Comparison of ENCODE assay signal across 1 cellular context in the genomic region with DNA sequence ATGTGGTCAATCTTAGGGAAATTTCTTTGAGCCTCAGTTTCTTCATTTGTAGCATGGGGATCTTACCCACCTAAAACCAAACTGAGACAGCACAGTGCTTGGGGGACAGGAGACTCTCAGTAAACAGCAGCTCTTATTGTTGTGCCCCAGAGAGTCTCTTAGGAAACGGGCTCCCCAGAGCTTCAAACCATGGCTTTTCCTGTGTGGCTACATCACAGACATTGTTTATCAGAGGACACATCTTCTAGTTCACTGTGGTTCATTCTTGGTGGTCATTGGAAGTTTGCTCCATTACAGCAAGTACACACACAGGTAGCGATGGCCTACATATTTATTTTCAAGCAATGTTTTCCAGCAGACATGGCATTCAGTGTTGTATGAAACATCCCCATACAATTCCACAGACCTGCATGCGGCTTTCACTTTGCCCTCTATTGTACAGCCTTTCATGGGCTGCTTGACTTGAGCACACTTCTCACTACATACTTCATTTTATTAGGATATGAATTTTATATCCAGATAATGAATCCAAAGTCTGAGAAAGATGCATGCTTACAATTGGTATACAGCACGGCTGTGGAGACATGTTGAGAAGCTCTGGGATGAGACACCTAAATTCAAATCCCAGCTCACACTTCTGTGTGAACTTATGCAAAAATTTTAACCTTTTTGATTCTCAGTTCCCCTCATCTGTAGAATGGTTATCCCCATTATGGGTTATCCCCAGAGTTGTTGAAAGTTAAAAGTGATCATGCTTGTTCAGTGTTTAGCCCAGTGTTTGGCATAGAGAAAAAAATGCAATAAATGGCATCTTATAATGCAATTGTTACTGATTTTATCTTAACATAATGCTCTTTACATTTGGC.
TF ChIP-seq lines count a peak whose summit lies in the region.

No MANE protein-coding gene starts in this region.

TF ChIP-seq in GM12878, 131 proteins besides CTCF, POLR2A, EP300 and RAD21 (continued from another document and continues in another):
- TF ChIP-seq, protein P1, sequence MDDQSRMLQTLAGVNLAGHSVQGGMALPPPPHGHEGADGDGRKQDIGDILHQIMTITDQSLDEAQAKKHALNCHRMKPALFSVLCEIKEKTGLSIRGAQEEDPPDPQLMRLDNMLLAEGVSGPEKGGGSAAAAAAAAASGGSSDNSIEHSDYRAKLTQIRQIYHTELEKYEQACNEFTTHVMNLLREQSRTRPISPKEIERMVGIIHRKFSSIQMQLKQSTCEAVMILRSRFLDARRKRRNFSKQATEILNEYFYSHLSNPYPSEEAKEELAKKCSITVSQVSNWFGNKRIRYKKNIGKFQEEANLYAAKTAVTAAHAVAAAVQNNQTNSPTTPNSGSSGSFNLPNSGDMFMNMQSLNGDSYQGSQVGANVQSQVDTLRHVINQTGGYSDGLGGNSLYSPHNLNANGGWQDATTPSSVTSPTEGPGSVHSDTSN (IDR thresholded peaks at IDR 0.05; ENCODE audit: insufficient replicate concordance, low read depth, low read length), result no peak
- TF ChIP-seq POLR2AphosphoS5 (IDR thresholded peaks at IDR 0.05; ENCODE audit: low read length) (peak; percentile 27; the same call in 1 of the 2 replicates), SUZ12 (IDR thresholded peaks at IDR 0.05; ENCODE audit: unreplicated experiment) (no peak), IRF4 (IDR thresholded peaks at IDR 0.05; ENCODE audit: low read depth, low read length) (peak; percentile 69; the same call in 1 of the 2 replicates), CHD2 (IDR thresholded peaks at IDR 0.05; ENCODE audit: borderline replicate concordance, low read depth, low read length) (peak; percentile 48; the same call in 1 of the 2 replicates), SMARCA5 (IDR thresholded peaks at IDR 0.05) (0 out of 2 replicates have a peak, but pooled peaks have one; percentile 18), CEBPB (IDR thresholded peaks at IDR 0.05; ENCODE audit: borderline replicate concordance in 1 of 2, low read depth in 2 of 2, low read length in 2 of 2) (no peak), NFYA (IDR thresholded peaks at IDR 0.05; ENCODE audit: borderline replicate concordance, low read depth, low read length) (no peak), NRF1 (conservative IDR thresholded peaks at IDR 0.05; ENCODE audit: low read depth, low read length) (no peak), PAX5 (IDR thresholded peaks at IDR 0.05; ENCODE audit: borderline replicate concordance, low read depth, low read length) (no peak), FOXM1 (IDR thresholded peaks at IDR 0.05; ENCODE audit: low read depth, low read length) (0 out of 2 replicates have a peak, but pooled peaks have one; percentile 19), ZNF384 (IDR thresholded peaks at IDR 0.05; ENCODE audit: borderline replicate concordance, low read depth, low read length) (0 out of 2 replicates have a peak, but pooled peaks have one; percentile 41), SMAD5 (IDR thresholded peaks at IDR 0.05; ENCODE audit: low read depth) (no peak), TCF7 (IDR thresholded peaks at IDR 0.05; ENCODE audit: borderline replicate concordance) (no peak), BHLHE40 (IDR thresholded peaks at IDR 0.05; ENCODE audit: borderline replicate concordance in 1 of 2, low read depth in 2 of 2, low read length in 1 of 2) (peak; percentile 73 to 90), WRNIP1 (IDR thresholded peaks at IDR 0.05; ENCODE audit: borderline replicate concordance, low read depth, low read length) (no peak), EZH2 (IDR thresholded peaks at IDR 0.05; ENCODE audit: borderline replicate concordance, control insufficient read depth, low read depth, low read length) (no peak), IKZF2 (IDR thresholded peaks at IDR 0.05) (peak; percentile 76 to 86), STAT1 (conservative IDR thresholded peaks at IDR 0.05) (no peak), ATF7 (IDR thresholded peaks at IDR 0.05; ENCODE audit: low read depth) (peak; percentile 40; the same call in 1 of the 2 replicates), SIN3A (IDR thresholded peaks at IDR 0.05; ENCODE audit: low read depth, low read length) (no peak), TARDBP (IDR thresholded peaks at IDR 0.05; ENCODE audit: borderline replicate concordance) (no peak), ZNF622 (IDR thresholded peaks at IDR 0.05) (no peak), CBX5 (IDR thresholded peaks at IDR 0.05; ENCODE audit: low read depth) (no peak), TCF12 (IDR thresholded peaks at IDR 0.05; ENCODE audit: low read depth, low read length) (peak; percentile 64; the same call in 1 of the 2 replicates), ESRRA (IDR thresholded peaks at IDR 0.05; ENCODE audit: low read length) (no peak), MYC (IDR thresholded peaks at IDR 0.05; ENCODE audit: insufficient read depth, insufficient read length, insufficient replicate concordance, low read length, severe bottlenecking) (no peak), SUPT20H (IDR thresholded peaks at IDR 0.05; ENCODE audit: borderline replicate concordance, control insufficient read depth, low read depth, low read length) (no peak), SREBF1 (IDR thresholded peaks at IDR 0.05; ENCODE audit: low read length) (no peak), POU2F2 (IDR thresholded peaks at IDR 0.05; ENCODE audit: borderline replicate concordance, low read depth, low read length) (peak; percentile 96; the same call in 2 of the 3 replicates), EED (IDR thresholded peaks at IDR 0.05; ENCODE audit: low read depth) (no peak)
- TF ChIP-seq, protein P2, sequence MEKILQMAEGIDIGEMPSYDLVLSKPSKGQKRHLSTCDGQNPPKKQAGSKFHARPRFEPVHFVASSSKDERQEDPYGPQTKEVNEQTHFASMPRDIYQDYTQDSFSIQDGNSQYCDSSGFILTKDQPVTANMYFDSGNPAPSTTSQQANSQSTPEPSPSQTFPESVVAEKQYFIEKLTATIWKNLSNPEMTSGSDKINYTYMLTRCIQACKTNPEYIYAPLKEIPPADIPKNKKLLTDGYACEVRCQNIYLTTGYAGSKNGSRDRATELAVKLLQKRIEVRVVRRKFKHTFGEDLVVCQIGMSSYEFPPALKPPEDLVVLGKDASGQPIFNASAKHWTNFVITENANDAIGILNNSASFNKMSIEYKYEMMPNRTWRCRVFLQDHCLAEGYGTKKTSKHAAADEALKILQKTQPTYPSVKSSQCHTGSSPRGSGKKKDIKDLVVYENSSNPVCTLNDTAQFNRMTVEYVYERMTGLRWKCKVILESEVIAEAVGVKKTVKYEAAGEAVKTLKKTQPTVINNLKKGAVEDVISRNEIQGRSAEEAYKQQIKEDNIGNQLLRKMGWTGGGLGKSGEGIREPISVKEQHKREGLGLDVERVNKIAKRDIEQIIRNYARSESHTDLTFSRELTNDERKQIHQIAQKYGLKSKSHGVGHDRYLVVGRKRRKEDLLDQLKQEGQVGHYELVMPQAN (conservative IDR thresholded peaks at IDR 0.05), result no peak
- TF ChIP-seq, protein P3, sequence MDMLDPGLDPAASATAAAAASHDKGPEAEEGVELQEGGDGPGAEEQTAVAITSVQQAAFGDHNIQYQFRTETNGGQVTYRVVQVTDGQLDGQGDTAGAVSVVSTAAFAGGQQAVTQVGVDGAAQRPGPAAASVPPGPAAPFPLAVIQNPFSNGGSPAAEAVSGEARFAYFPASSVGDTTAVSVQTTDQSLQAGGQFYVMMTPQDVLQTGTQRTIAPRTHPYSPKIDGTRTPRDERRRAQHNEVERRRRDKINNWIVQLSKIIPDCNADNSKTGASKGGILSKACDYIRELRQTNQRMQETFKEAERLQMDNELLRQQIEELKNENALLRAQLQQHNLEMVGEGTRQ (IDR thresholded peaks at IDR 0.05; ENCODE audit: borderline replicate concordance, low read depth, low read length), result no peak
- TF ChIP-seq, protein P4, sequence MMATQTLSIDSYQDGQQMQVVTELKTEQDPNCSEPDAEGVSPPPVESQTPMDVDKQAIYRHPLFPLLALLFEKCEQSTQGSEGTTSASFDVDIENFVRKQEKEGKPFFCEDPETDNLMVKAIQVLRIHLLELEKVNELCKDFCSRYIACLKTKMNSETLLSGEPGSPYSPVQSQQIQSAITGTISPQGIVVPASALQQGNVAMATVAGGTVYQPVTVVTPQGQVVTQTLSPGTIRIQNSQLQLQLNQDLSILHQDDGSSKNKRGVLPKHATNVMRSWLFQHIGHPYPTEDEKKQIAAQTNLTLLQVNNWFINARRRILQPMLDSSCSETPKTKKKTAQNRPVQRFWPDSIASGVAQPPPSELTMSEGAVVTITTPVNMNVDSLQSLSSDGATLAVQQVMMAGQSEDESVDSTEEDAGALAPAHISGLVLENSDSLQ (IDR thresholded peaks at IDR 0.05), result no peak
- TF ChIP-seq, protein P5, sequence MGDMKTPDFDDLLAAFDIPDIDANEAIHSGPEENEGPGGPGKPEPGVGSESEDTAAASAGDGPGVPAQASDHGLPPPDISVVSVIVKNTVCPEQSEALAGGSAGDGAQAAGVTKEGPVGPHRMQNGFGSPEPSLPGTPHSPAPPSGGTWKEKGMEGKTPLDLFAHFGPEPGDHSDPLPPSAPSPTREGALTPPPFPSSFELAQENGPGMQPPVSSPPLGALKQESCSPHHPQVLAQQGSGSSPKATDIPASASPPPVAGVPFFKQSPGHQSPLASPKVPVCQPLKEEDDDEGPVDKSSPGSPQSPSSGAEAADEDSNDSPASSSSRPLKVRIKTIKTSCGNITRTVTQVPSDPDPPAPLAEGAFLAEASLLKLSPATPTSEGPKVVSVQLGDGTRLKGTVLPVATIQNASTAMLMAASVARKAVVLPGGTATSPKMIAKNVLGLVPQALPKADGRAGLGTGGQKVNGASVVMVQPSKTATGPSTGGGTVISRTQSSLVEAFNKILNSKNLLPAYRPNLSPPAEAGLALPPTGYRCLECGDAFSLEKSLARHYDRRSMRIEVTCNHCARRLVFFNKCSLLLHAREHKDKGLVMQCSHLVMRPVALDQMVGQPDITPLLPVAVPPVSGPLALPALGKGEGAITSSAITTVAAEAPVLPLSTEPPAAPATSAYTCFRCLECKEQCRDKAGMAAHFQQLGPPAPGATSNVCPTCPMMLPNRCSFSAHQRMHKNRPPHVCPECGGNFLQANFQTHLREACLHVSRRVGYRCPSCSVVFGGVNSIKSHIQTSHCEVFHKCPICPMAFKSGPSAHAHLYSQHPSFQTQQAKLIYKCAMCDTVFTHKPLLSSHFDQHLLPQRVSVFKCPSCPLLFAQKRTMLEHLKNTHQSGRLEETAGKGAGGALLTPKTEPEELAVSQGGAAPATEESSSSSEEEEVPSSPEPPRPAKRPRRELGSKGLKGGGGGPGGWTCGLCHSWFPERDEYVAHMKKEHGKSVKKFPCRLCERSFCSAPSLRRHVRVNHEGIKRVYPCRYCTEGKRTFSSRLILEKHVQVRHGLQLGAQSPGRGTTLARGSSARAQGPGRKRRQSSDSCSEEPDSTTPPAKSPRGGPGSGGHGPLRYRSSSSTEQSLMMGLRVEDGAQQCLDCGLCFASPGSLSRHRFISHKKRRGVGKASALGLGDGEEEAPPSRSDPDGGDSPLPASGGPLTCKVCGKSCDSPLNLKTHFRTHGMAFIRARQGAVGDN (IDR thresholded peaks at IDR 0.05), result no peak; the same call in 1 of the 2 replicates
- TF ChIP-seq, protein P6, sequence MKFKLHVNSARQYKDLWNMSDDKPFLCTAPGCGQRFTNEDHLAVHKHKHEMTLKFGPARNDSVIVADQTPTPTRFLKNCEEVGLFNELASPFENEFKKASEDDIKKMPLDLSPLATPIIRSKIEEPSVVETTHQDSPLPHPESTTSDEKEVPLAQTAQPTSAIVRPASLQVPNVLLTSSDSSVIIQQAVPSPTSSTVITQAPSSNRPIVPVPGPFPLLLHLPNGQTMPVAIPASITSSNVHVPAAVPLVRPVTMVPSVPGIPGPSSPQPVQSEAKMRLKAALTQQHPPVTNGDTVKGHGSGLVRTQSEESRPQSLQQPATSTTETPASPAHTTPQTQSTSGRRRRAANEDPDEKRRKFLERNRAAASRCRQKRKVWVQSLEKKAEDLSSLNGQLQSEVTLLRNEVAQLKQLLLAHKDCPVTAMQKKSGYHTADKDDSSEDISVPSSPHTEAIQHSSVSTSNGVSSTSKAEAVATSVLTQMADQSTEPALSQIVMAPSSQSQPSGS (IDR thresholded peaks at IDR 0.05; ENCODE audit: low read length), result no peak; the same call in none of the 2 replicates
- TF ChIP-seq, protein P7, sequence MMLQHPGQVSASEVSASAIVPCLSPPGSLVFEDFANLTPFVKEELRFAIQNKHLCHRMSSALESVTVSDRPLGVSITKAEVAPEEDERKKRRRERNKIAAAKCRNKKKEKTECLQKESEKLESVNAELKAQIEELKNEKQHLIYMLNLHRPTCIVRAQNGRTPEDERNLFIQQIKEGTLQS (IDR thresholded peaks at IDR 0.05; ENCODE audit: borderline replicate concordance, extremely low read depth, low read depth, low read length), result no peak
- TF ChIP-seq, protein P8, sequence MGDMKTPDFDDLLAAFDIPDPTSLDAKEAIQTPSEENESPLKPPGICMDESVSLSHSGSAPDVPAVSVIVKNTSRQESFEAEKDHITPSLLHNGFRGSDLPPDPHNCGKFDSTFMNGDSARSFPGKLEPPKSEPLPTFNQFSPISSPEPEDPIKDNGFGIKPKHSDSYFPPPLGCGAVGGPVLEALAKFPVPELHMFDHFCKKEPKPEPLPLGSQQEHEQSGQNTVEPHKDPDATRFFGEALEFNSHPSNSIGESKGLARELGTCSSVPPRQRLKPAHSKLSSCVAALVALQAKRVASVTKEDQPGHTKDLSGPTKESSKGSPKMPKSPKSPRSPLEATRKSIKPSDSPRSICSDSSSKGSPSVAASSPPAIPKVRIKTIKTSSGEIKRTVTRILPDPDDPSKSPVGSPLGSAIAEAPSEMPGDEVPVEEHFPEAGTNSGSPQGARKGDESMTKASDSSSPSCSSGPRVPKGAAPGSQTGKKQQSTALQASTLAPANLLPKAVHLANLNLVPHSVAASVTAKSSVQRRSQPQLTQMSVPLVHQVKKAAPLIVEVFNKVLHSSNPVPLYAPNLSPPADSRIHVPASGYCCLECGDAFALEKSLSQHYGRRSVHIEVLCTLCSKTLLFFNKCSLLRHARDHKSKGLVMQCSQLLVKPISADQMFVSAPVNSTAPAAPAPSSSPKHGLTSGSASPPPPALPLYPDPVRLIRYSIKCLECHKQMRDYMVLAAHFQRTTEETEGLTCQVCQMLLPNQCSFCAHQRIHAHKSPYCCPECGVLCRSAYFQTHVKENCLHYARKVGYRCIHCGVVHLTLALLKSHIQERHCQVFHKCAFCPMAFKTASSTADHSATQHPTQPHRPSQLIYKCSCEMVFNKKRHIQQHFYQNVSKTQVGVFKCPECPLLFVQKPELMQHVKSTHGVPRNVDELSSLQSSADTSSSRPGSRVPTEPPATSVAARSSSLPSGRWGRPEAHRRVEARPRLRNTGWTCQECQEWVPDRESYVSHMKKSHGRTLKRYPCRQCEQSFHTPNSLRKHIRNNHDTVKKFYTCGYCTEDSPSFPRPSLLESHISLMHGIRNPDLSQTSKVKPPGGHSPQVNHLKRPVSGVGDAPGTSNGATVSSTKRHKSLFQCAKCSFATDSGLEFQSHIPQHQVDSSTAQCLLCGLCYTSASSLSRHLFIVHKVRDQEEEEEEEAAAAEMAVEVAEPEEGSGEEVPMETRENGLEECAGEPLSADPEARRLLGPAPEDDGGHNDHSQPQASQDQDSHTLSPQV (IDR thresholded peaks at IDR 0.05), result no peak
- TF ChIP-seq, protein P9, sequence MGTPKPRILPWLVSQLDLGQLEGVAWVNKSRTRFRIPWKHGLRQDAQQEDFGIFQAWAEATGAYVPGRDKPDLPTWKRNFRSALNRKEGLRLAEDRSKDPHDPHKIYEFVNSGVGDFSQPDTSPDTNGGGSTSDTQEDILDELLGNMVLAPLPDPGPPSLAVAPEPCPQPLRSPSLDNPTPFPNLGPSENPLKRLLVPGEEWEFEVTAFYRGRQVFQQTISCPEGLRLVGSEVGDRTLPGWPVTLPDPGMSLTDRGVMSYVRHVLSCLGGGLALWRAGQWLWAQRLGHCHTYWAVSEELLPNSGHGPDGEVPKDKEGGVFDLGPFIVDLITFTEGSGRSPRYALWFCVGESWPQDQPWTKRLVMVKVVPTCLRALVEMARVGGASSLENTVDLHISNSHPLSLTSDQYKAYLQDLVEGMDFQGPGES (IDR thresholded peaks at IDR 0.05), result no peak
